In genomic region chr16:87858151-87858993, GRCh38 we compare ENCODE assay signal across 8 cellular contexts. TPM values are rescaled to one million over a fixed set of nuclear protein-coding genes. Genes with fewer than 3 reads are reported as not detected.
DNase-seq lines count a peak whose midpoint lies in the region; ATAC-seq and TF ChIP-seq lines count a peak whose summit lies in the region.
"Not testable (repeated sequence)": the region's sequence is repeated elsewhere in the genome, so short reads cannot be mapped to it uniquely, and the experiment has no call there.

No MANE protein-coding gene starts in this region.

- not testable (repeated sequence) for H3K4me3 ChIP-seq in CD8-positive, alpha-beta memory T cell (ENCODE audit: low read length); left ventricle myocardium inferior
- peak overlapping the region in 34 of 59 donors; percentile 0 to 73 (median 26) for H3K4me3 ChIP-seq in dorsolateral prefrontal cortex

- TF ChIP-seq CTCF in dorsolateral prefrontal cortex (IDR thresholded peaks at IDR 0.05 in 54 of 56, conservative IDR thresholded peaks at IDR 0.05 in 2 of 56; ENCODE audit: low read depth in 1 of 56, partially characterized antibody in 56 of 56); left ventricle myocardium inferior (IDR thresholded peaks at IDR 0.05; ENCODE audit: borderline replicate concordance); natural killer cell (IDR thresholded peaks at IDR 0.05): not testable (repeated sequence)

- H3K36me3 ChIP-seq in CD8-positive, alpha-beta memory T cell (ENCODE audit: insufficient read depth, low read length); left ventricle myocardium inferior: not testable (repeated sequence)

- not testable (repeated sequence) for DNase-seq in CD8-positive, alpha-beta memory T cell; T-helper 2 cell treated with Interferon-gamma antibody and Interleukin-4, amounts not matched to agents 5 μg/mL and 100 μg/mL, for 36 hours (ENCODE audit: low spot score); natural killer cell
- DNase-seq in MV-4-11 (lab: John Stamatoyannopoulos, UW) = peak; percentile 36
- peak in 7 of 10 donors; percentile 59 to 77 (median 67) for DNase-seq in dorsolateral prefrontal cortex
- DNase-seq in left ventricle myocardium inferior = peak; percentile 70

- H3K27me3 Mint-ChIP-seq in CD8-positive, alpha-beta memory T cell; T-helper 2 cell treated with Interferon-gamma antibody and Interleukin-4, amounts not matched to agents 5 μg/mL and 100 μg/mL, for 36 hours (ENCODE audit: low read depth); activated T-helper 17 cell treated with anti-CD3 and anti-CD28 coated beads, Interleukin-2, amount 50 U/mL, for 72 hours; natural killer cell (ENCODE audit: low read depth in 2 of 2); stimulated activated naive CD8-positive, alpha-beta T cell treated with anti-CD3 and anti-CD28 coated beads, Interleukin-15, Interleukin-2, amounts not matched to agents 100 ng/mL and 50 ng/mL, for 24 hours: not testable (repeated sequence)

- H3K4me1 ChIP-seq in CD8-positive, alpha-beta memory T cell (ENCODE audit: insufficient read depth, low read length) = peaks cover 38% of the 10 kb centered on the region
- H3K4me1 ChIP-seq in left ventricle myocardium inferior = peaks cover 66% of the 10 kb centered on the region

- ATAC-seq in activated T-helper 17 cell treated with anti-CD3 and anti-CD28 coated beads, Interleukin-2, amount 50 U/mL, for 72 hours (replicated peaks); natural killer cell: not testable (repeated sequence)

- H3K4me1 Mint-ChIP-seq in CD8-positive, alpha-beta memory T cell = peaks cover 39 to 78% (median 52%) of the 10 kb centered on the region in 3 donors
- peaks cover 52% of the 10 kb centered on the region for H3K4me1 Mint-ChIP-seq in T-helper 2 cell treated with Interferon-gamma antibody and Interleukin-4, amounts not matched to agents 5 μg/mL and 100 μg/mL, for 36 hours (ENCODE audit: low read depth)
- H3K4me1 Mint-ChIP-seq in activated T-helper 17 cell treated with anti-CD3 and anti-CD28 coated beads, Interleukin-2, amount 50 U/mL, for 72 hours = peaks cover 16% of the 10 kb centered on the region
- H3K4me1 Mint-ChIP-seq in natural killer cell = peaks cover 9 to 30% of the 10 kb centered on the region in 2 donors
- H3K4me1 Mint-ChIP-seq in stimulated activated naive CD8-positive, alpha-beta T cell treated with anti-CD3 and anti-CD28 coated beads, Interleukin-15, Interleukin-2, amounts not matched to agents 100 ng/mL and 50 ng/mL, for 24 hours (ENCODE audit: low read depth) = peaks cover 85% of the 10 kb centered on the region

- H3K4me3 Mint-ChIP-seq in CD8-positive, alpha-beta memory T cell = peak overlapping the region; percentile 14 to 87 (median 56)
- peak overlapping the region; percentile 36 for H3K4me3 Mint-ChIP-seq in T-helper 2 cell treated with Interferon-gamma antibody and Interleukin-4, amounts not matched to agents 5 μg/mL and 100 μg/mL, for 36 hours
- peak overlapping the region; percentile 81 for H3K4me3 Mint-ChIP-seq in activated T-helper 17 cell treated with anti-CD3 and anti-CD28 coated beads, Interleukin-2, amount 50 U/mL, for 72 hours
- H3K4me3 Mint-ChIP-seq in natural killer cell = peak overlapping the region; percentile 13
- H3K4me3 Mint-ChIP-seq in stimulated activated naive CD8-positive, alpha-beta T cell treated with anti-CD3 and anti-CD28 coated beads, Interleukin-15, Interleukin-2, amounts not matched to agents 100 ng/mL and 50 ng/mL, for 24 hours = peak overlapping the region; percentile 77

- H3K27ac Mint-ChIP-seq in CD8-positive, alpha-beta memory T cell = peak overlapping the region in 7 of 8 donors; percentile 45 to 99 (median 84)
- peak overlapping the region; percentile 67 for H3K27ac Mint-ChIP-seq in T-helper 2 cell treated with Interferon-gamma antibody and Interleukin-4, amounts not matched to agents 5 μg/mL and 100 μg/mL, for 36 hours
- peak overlapping the region; percentile 93 for H3K27ac Mint-ChIP-seq in activated T-helper 17 cell treated with anti-CD3 and anti-CD28 coated beads, Interleukin-2, amount 50 U/mL, for 72 hours
- H3K27ac Mint-ChIP-seq in natural killer cell = peak overlapping the region in 1 of 2 donors; percentile 94
- H3K27ac Mint-ChIP-seq in stimulated activated naive CD8-positive, alpha-beta T cell treated with anti-CD3 and anti-CD28 coated beads, Interleukin-15, Interleukin-2, amounts not matched to agents 100 ng/mL and 50 ng/mL, for 24 hours = peak overlapping the region; percentile 86

- H3K36me3 Mint-ChIP-seq in CD8-positive, alpha-beta memory T cell = peaks cover 0 to 36% (median 4%) of the 10 kb centered on the region in 3 donors
- peaks cover 47% of the 10 kb centered on the region for H3K36me3 Mint-ChIP-seq in T-helper 2 cell treated with Interferon-gamma antibody and Interleukin-4, amounts not matched to agents 5 μg/mL and 100 μg/mL, for 36 hours (ENCODE audit: low read depth)
- peaks cover 99% of the 10 kb centered on the region for H3K36me3 Mint-ChIP-seq in activated T-helper 17 cell treated with anti-CD3 and anti-CD28 coated beads, Interleukin-2, amount 50 U/mL, for 72 hours (ENCODE audit: low read depth)
- H3K36me3 Mint-ChIP-seq in natural killer cell = not testable (repeated sequence)
- H3K36me3 Mint-ChIP-seq in stimulated activated naive CD8-positive, alpha-beta T cell treated with anti-CD3 and anti-CD28 coated beads, Interleukin-15, Interleukin-2, amounts not matched to agents 100 ng/mL and 50 ng/mL, for 24 hours (ENCODE audit: low read depth) = peaks cover 57% of the 10 kb centered on the region

- POLR2A ChIA-PET in CD8-positive, alpha-beta memory T cell (lab: Charles Lee) = not testable (repeated sequence)

- H3K9me3 ChIP-seq in CD8-positive, alpha-beta memory T cell (ENCODE audit: low read length); left ventricle myocardium inferior (replicated peaks): not testable (repeated sequence)

- H3K27me3 ChIP-seq in CD8-positive, alpha-beta memory T cell (ENCODE audit: insufficient read depth, low read length, poor library complexity, severe bottlenecking); dorsolateral prefrontal cortex; left ventricle myocardium inferior (ENCODE audit: low read depth): not testable (repeated sequence)

- CTCF ChIA-PET in CD8-positive, alpha-beta memory T cell (lab: Charles Lee) = interaction anchor here (2.4 to 3.4 kb wide), 2 partner anchors 9 to 13 kb away, joined by 9 to 18 read pairs; no protein-coding TSS in a partner anchor

- not testable (repeated sequence) for H3K9me3 Mint-ChIP-seq in CD8-positive, alpha-beta memory T cell; T-helper 2 cell treated with Interferon-gamma antibody and Interleukin-4, amounts not matched to agents 5 μg/mL and 100 μg/mL, for 36 hours; activated T-helper 17 cell treated with anti-CD3 and anti-CD28 coated beads, Interleukin-2, amount 50 U/mL, for 72 hours; natural killer cell; stimulated activated naive CD8-positive, alpha-beta T cell treated with anti-CD3 and anti-CD28 coated beads, Interleukin-15, Interleukin-2, amounts not matched to agents 100 ng/mL and 50 ng/mL, for 24 hours

- not testable (repeated sequence) for H3K27ac ChIP-seq in CD8-positive, alpha-beta memory T cell (ENCODE audit: low read depth, low read length)
- peak overlapping the region in 29 of 59 donors; percentile 6 to 85 (median 55) for H3K27ac ChIP-seq in dorsolateral prefrontal cortex
- H3K27ac ChIP-seq in left ventricle myocardium inferior (replicated peaks) = peak overlapping the region; percentile 27

- intact Hi-C loops in dorsolateral prefrontal cortex (cut with DNase I); left ventricle myocardium inferior (cut with micrococcal nuclease): not testable (repeated sequence)
- intact Hi-C loops in natural killer cell (cut with micrococcal nuclease) = loop anchor here (10.0 kb wide), 1 partner anchor 364 kb away; the partner anchor contains the start of gene ZCCHC14

RNA-seq across cellular contexts. Expression of gene SLC7A5, which starts 10.9 kb away (rescaled TPM):
- total RNA-seq in CD8-positive, alpha-beta memory T cell = 100 to 1,000 TPM; 366 to 383 TPM
- polyA plus RNA-seq in CD8-positive, alpha-beta memory T cell = 20.7 TPM
- 100 to 1,000 TPM; 130 to 233 TPM for total RNA-seq in activated T-helper 17 cell treated with anti-CD3 and anti-CD28 coated beads, Interleukin-2, amount 50 U/mL, for 72 hours
- total RNA-seq in dorsolateral prefrontal cortex = 100 to 1,000 TPM in 16 of 120 experiments, 10 to 100 TPM in 104; 37.8 to 157 (median 74.3) TPM
- 4.6 TPM for total RNA-seq in left ventricle myocardium inferior
- total RNA-seq in natural killer cell = 10 to 100 TPM; 27.2 to 66.1 (median 34.2) TPM

Comparison
In these comparisons a context has a peak if more than half of its experiments do, and no peak if none do; other contexts are left out.
1. H3K4me3 Mint-ChIP-seq: peak in every context shown above with its lines; median percentile 81 in activated T-helper 17 cell treated with anti-CD3 and anti-CD28 coated beads, Interleukin-2, amount 50 U/mL, for 72 hours; 77 in stimulated activated naive CD8-positive, alpha-beta T cell treated with anti-CD3 and anti-CD28 coated beads, Interleukin-15, Interleukin-2, amounts not matched to agents 100 ng/mL and 50 ng/mL, for 24 hours; 56 in CD8-positive, alpha-beta memory T cell; 36 in T-helper 2 cell treated with Interferon-gamma antibody and Interleukin-4, amounts not matched to agents 5 μg/mL and 100 μg/mL, for 36 hours; 13 in natural killer cell.